In the genomic region with DNA sequence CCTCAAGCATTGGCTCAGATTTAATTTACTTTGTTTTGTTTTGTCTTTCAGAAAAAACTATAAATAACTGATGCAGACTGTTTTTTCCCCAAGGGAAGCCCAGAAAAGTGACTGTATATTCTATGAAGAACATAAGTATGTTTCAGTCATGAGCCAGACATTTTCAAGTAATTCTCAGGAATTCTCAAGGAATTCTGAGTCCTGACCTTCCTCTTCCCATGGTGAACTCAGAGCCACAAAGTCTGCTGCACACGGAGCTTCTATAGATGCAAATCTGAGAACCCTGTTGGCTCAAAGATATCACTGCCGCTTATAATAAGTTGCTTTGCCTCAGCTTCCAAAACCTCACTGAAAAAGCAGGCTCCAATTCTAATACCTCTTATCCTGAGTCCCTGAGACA, we compare ENCODE assay signal across 21 cellular contexts.
"Had no signal": no experiment of that assay in that cellular context is flagged by ENCODE, and none has a peak within 500 bp of the region (broad histone marks: within the 10 kb centered on the region; RNA-seq: fewer than 3 reads in every experiment).

No MANE protein-coding gene starts in this region.

- DNase-seq: activated CD4-positive, alpha-beta T cell treated with anti-CD3 and anti-CD28 coated beads, Interleukin-2, amount 10 ng/mL, durations not matched to agents 7 days and 5 days; activated CD4-positive, CD25-positive, alpha-beta regulatory T cell; activated CD8-positive, alpha-beta memory T cell treated with anti-CD3 and anti-CD28 coated beads for 24 hours; activated naive CD4-positive, alpha-beta T cell treated with anti-CD3 and anti-CD28 coated beads for 36 hours; adrenal gland; cerebellar nuclear complex; foreskin melanocyte; heart right ventricle; left ventricle myocardium inferior; mesendoderm; stimulated activated CD4-positive, alpha-beta T cell treated with anti-CD3 and anti-CD28 coated beads, Interleukin-12 subunit alpha, Interleukin-12 subunit beta, amount 100 ng/mL, for 4 hours; stimulated activated CD4-positive, alpha-beta T cell treated with anti-CD3 and anti-CD28 coated beads, Interleukin-2, amount 100 ng/mL, for 48 hours; stimulated activated CD8-positive, alpha-beta memory T cell treated with anti-CD3 and anti-CD28 coated beads, Interleukin-4, amount 100 ng/mL, for 48 hours; stimulated activated naive CD8-positive, alpha-beta T cell treated with anti-CD3 and anti-CD28 coated beads, Interleukin-15, Interleukin-2, amounts not matched to agents 100 U/mL and 50 U/mL, for 24 hours; T-helper 17 cell; upper lobe of right lung had no signal

- H3K27me3 ChIP-seq: adrenal gland, suprapubic skin, upper lobe of right lung had no signal

- H3K27ac Mint-ChIP-seq: activated CD4-positive, alpha-beta T cell treated with anti-CD3 and anti-CD28 coated beads, Interleukin-2, amount 10 ng/mL, durations not matched to agents 7 days and 5 days; activated naive CD4-positive, alpha-beta T cell treated with anti-CD3 and anti-CD28 coated beads for 36 hours; brain; nephron; T-helper 17 cell had no signal

- H3K36me3 Mint-ChIP-seq: brain had no signal

- H3K4me3 Mint-ChIP-seq: activated CD4-positive, alpha-beta T cell treated with anti-CD3 and anti-CD28 coated beads, Interleukin-2, amount 10 ng/mL, durations not matched to agents 7 days and 5 days; activated naive CD4-positive, alpha-beta T cell treated with anti-CD3 and anti-CD28 coated beads for 36 hours; brain; nephron; T-helper 17 cell had no signal

- H3K27me3 Mint-ChIP-seq: activated CD4-positive, alpha-beta T cell treated with anti-CD3 and anti-CD28 coated beads, Interleukin-2, amount 10 ng/mL, durations not matched to agents 7 days and 5 days; brain had no signal

- H3K9me3 ChIP-seq: adrenal gland, left ventricle myocardium inferior, suprapubic skin, upper lobe of right lung had no signal

- H3K4me1 Mint-ChIP-seq: brain, nephron, T-helper 17 cell had no signal

- H3K27ac ChIP-seq: adrenal gland, heart right ventricle, left ventricle myocardium inferior, suprapubic skin, upper lobe of right lung had no signal

- ATAC-seq: esophagus mucosa; heart right ventricle; sciatic nerve; stimulated activated naive CD8-positive, alpha-beta T cell treated with anti-CD3 and anti-CD28 coated beads, Interleukin-15, Interleukin-2, amounts not matched to agents 100 U/mL and 50 U/mL, for 24 hours; T-helper 17 cell; upper lobe of right lung had no signal
